ENCODE assay signal across 1 cellular context in genomic region chr6:133697666-133698065, GRCh38.
TF ChIP-seq lines count a peak whose summit lies in the region.

No MANE protein-coding gene starts in this region.

TF ChIP-seq in K562, 482 proteins besides CTCF, POLR2A, EP300 and RAD21 (continued from another document):
- TF ChIP-seq, protein P1, sequence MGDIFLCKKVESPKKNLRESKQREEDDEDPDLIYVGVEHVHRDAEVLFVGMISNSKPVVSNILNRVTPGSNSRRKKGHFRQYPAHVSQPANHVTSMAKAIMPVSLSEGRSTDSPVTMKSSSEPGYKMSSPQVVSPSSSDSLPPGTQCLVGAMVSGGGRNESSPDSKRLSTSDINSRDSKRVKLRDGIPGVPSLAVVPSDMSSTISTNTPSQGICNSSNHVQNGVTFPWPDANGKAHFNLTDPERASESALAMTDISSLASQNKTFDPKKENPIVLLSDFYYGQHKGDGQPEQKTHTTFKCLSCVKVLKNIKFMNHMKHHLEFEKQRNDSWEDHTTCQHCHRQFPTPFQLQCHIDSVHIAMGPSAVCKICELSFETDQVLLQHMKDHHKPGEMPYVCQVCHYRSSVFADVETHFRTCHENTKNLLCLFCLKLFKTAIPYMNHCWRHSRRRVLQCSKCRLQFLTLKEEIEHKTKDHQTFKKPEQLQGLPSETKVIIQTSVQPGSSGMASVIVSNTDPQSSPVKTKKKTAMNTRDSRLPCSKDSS (IDR thresholded peaks at IDR 0.05; ENCODE audit: low read depth, partially characterized antibody) = no peak
- TF ChIP-seq FOXP1 (CRISPR knock-in tag; IDR thresholded peaks at IDR 0.05) (no peak), OTX1 (CRISPR knock-in tag; IDR thresholded peaks at IDR 0.05) (no peak), ZBTB17 (CRISPR knock-in tag; IDR thresholded peaks at IDR 0.05) (no peak), ZNF263 (CRISPR knock-in tag; IDR thresholded peaks at IDR 0.05; ENCODE audit: borderline replicate concordance) (no peak), CBFA2T2 (conservative IDR thresholded peaks at IDR 0.05) (no peak), UBTF (IDR thresholded peaks at IDR 0.05; ENCODE audit: borderline replicate concordance in 1 of 2, low read depth in 2 of 2, low read length in 2 of 2) (no peak), ZSCAN29 (IDR thresholded peaks at IDR 0.05) (no peak), NCOA2 (IDR thresholded peaks at IDR 0.05; ENCODE audit: partially characterized antibody in 2 of 2) (no peak), ZFP30 (CRISPR knock-in tag; IDR thresholded peaks at IDR 0.05; ENCODE audit: borderline replicate concordance) (no peak)
- TF ChIP-seq, protein P2, sequence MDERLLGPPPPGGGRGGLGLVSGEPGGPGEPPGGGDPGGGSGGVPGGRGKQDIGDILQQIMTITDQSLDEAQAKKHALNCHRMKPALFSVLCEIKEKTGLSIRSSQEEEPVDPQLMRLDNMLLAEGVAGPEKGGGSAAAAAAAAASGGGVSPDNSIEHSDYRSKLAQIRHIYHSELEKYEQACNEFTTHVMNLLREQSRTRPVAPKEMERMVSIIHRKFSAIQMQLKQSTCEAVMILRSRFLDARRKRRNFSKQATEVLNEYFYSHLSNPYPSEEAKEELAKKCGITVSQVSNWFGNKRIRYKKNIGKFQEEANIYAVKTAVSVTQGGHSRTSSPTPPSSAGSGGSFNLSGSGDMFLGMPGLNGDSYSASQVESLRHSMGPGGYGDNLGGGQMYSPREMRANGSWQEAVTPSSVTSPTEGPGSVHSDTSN (CRISPR knock-in tag; IDR thresholded peaks at IDR 0.05; ENCODE audit: low read depth) = no peak
- TF ChIP-seq, protein P2 (tag; conservative IDR thresholded peaks at IDR 0.05; ENCODE audit: low read depth) = no peak
